Comparison of ENCODE assay signal across 9 cellular contexts in the genomic region with DNA sequence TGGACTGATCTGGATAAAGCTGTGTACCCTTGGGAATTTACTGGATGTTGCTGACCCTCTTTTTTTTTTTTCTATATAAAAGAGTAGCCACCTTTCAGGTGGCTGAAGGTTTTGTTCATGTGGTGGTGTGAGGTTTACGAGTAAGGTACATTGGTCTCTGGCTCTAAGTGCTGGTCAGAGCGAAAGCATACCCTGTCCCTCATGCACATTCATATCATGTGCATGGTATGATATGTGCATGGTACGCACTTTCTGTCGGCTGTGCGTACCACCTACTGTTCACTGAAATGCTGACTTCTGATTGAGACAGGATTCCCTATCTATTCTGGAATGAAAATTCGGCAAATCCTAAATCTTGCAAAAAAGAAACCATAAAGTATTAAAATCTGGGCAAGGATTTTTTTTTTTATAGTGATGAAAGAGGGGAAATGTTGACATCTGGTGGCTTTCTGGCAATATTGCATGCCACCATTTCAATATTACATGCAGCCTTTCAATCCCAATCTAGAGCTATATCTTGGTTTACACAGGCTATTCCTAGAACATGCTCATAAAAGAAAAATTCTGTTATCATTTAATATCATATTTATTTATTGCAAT. TPM values are rescaled to one million over a fixed set of nuclear protein-coding genes. Genes with fewer than 3 reads are reported as not detected.
DNase-seq lines count a peak whose midpoint lies in the region; ATAC-seq and TF ChIP-seq lines count a peak whose summit lies in the region.
"Had no signal": no experiment of that assay in that cellular context is flagged by ENCODE, and none has a peak within 500 bp of the region (broad histone marks: within the 10 kb centered on the region; RNA-seq: fewer than 3 reads in every experiment).

No MANE protein-coding gene starts in this region.

- no peaks in the 10 kb centered on the region for H3K36me3 Mint-ChIP-seq in activated CD4-positive, alpha-beta T cell treated with anti-CD3 and anti-CD28 coated beads, Interleukin-2, amount 10 ng/mL, durations not matched to agents 24 days and 14 days (ENCODE audit: low read depth)

- ATAC-seq in HG03442 (IDR thresholded peaks at IDR 0.05; ENCODE audit: unreplicated experiment) = peak; percentile 35
- ATAC-seq in left lung = peak; percentile 63
- ATAC-seq in HG02610 (IDR thresholded peaks at IDR 0.05; ENCODE audit: unreplicated experiment) = no peak

- peak; percentile 53 for DNase-seq in activated CD4-positive, alpha-beta T cell treated with anti-CD3 and anti-CD28 coated beads, Interleukin-2, amount 10 ng/mL, durations not matched to agents 24 days and 14 days
- DNase-seq in activated CD4-positive, alpha-beta T cell treated with anti-CD3 and anti-CD28 coated beads for 1 hour = no peak
- DNase-seq in ascending aorta (ENCODE audit: low spot score in 2 of 2) (no peak), left lung (no peak), HPDE6-E6E7 (ENCODE audit: extremely low spot score) (no peak)
- no peak for DNase-seq in stimulated activated naive CD4-positive, alpha-beta T cell treated with Interleukin-2 at 50 U/mL for 16 hours (lab: John Stamatoyannopoulos, UW)

- peaks cover 10% of the 10 kb centered on the region for H3K4me1 Mint-ChIP-seq in activated CD4-positive, alpha-beta T cell treated with anti-CD3 and anti-CD28 coated beads, Interleukin-2, amount 10 ng/mL, durations not matched to agents 24 days and 14 days

- H3K27me3 Mint-ChIP-seq in activated CD4-positive, alpha-beta T cell treated with anti-CD3 and anti-CD28 coated beads, Interleukin-2, amount 10 ng/mL, durations not matched to agents 24 days and 14 days = peaks cover 30% of the 10 kb centered on the region

- no peaks in the 10 kb centered on the region for H3K9me3 Mint-ChIP-seq in activated CD4-positive, alpha-beta T cell treated with anti-CD3 and anti-CD28 coated beads, Interleukin-2, amount 10 ng/mL, durations not matched to agents 24 days and 14 days
- H3K9me3 Mint-ChIP-seq: stimulated activated naive CD8-positive, alpha-beta T cell treated with anti-CD3 and anti-CD28 coated beads, Interleukin-15, Interleukin-2, amounts not matched to agents 100 ng/mL and 50 ng/mL, for 24 hours had no signal

- intact Hi-C loops in activated CD4-positive, alpha-beta T cell treated with anti-CD3 and anti-CD28 coated beads, Interleukin-2, amount 10 ng/mL, durations not matched to agents 24 days and 14 days (cut with micrococcal nuclease) = no loop called here
- intact Hi-C loops in ascending aorta (cut with DNase I) = loop anchor here (10.0 kb wide), 1 partner anchor 502 kb away; no protein-coding TSS in a partner anchor
- intact Hi-C loops in left lung (cut with DNase I) = no loop called here

- H3K36me3 ChIP-seq in ascending aorta = no peaks in the 10 kb centered on the region
- no peaks in the 10 kb centered on the region for H3K36me3 ChIP-seq in left lung

- H3K27ac Mint-ChIP-seq in activated CD4-positive, alpha-beta T cell treated with anti-CD3 and anti-CD28 coated beads, Interleukin-2, amount 10 ng/mL, durations not matched to agents 24 days and 14 days = no peak overlapping the region
- H3K27ac Mint-ChIP-seq: stimulated activated naive CD8-positive, alpha-beta T cell treated with anti-CD3 and anti-CD28 coated beads, Interleukin-15, Interleukin-2, amounts not matched to agents 100 ng/mL and 50 ng/mL, for 24 hours had no signal

- no peak overlapping the region for H3K4me3 Mint-ChIP-seq in activated CD4-positive, alpha-beta T cell treated with anti-CD3 and anti-CD28 coated beads, Interleukin-2, amount 10 ng/mL, durations not matched to agents 24 days and 14 days
- H3K4me3 Mint-ChIP-seq: stimulated activated naive CD8-positive, alpha-beta T cell treated with anti-CD3 and anti-CD28 coated beads, Interleukin-15, Interleukin-2, amounts not matched to agents 100 ng/mL and 50 ng/mL, for 24 hours had no signal

- H3K27ac ChIP-seq in ascending aorta = no peak overlapping the region
- H3K27ac ChIP-seq in left lung = no peak overlapping the region

- TF ChIP-seq CTCF in ascending aorta (IDR thresholded peaks at IDR 0.05) (peak; percentile 33 to 74 (median 60)), left lung (IDR thresholded peaks at IDR 0.05) (peak; percentile 47 to 51)

- H3K27me3 ChIP-seq in ascending aorta (no peaks in the 10 kb centered on the region), left lung (peaks cover 0 to 2% of the 10 kb centered on the region in 2 donors)

- H3K4me1 ChIP-seq in ascending aorta (no peaks in the 10 kb centered on the region), left lung (no peaks in the 10 kb centered on the region)

- peak overlapping the region; percentile 7 to 48 for H3K4me3 ChIP-seq in ascending aorta
- H3K4me3 ChIP-seq in left lung = no peak overlapping the region

- H3K9me3 ChIP-seq in ascending aorta (no peaks in the 10 kb centered on the region), left lung (no peaks in the 10 kb centered on the region)

RNA-seq across cellular contexts. Expression of gene FAM149A, which starts 32.8 kb away (rescaled TPM):
- 0.33 TPM in 1 of 2 replicates, not detected in the other for total RNA-seq in activated CD4-positive, alpha-beta T cell treated with anti-CD3 and anti-CD28 coated beads, Interleukin-2, amount 10 ng/mL, durations not matched to agents 24 days and 14 days
- total RNA-seq in ascending aorta (13.9 TPM), left lung (10 to 100 TPM; 10.1 to 14.8 TPM)

RNA-seq across cellular contexts. Expression of gene CYP4V2, which starts 54.1 kb away (rescaled TPM):
- 8.7 and 9.7 TPM in 2 replicates for total RNA-seq in activated CD4-positive, alpha-beta T cell treated with anti-CD3 and anti-CD28 coated beads, Interleukin-2, amount 10 ng/mL, durations not matched to agents 24 days and 14 days
- total RNA-seq in ascending aorta (14.3 TPM), left lung (10 to 100 TPM; 26.2 to 27.8 TPM)

Comparison
In these comparisons a context has a peak if more than half of its experiments do, and no peak if none do; other contexts are left out.
1. H3K4me3 ChIP-seq: peak in ascending aorta (2 of 2); none in left lung (0 of 2).